Comparison of ENCODE assay signal across 20 cellular contexts in the genomic region with DNA sequence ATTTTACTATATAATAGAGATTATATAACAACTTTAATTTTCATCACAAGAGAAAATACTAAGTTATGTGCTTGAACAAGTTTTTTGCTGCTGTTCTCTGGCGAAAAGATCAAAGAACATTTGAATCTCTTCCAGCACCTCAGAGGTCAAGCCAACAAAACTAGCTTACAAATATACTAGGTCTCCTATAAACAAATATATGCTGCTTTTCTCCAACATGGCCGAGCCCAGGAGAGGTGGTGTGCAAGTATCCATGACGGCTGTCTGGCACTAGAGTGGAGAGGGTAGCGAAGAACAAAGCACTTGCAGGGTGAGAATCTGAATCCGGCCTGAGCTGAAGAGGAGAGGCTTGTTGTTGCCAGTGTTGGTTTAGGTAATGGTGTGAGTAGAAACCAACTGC. TPM values are rescaled to one million over a fixed set of nuclear protein-coding genes. Genes with fewer than 3 reads are reported as not detected.
"Had no signal": no experiment of that assay in that cellular context is flagged by ENCODE, and none has a peak within 500 bp of the region (broad histone marks: within the 10 kb centered on the region; RNA-seq: fewer than 3 reads in every experiment).

No MANE protein-coding gene starts in this region.

- H3K79me2 ChIP-seq: parathyroid adenoma had no signal

- H3K4me3 ChIP-seq: gastrocnemius medialis, heart left ventricle, tibial nerve, vagina had no signal

- H3K27ac ChIP-seq: epithelial cell of prostate, gastrocnemius medialis, parathyroid adenoma, tibial nerve, vagina had no signal

- H3K36me3 Mint-ChIP-seq: activated naive CD8-positive, alpha-beta T cell treated with anti-CD3 and anti-CD28 coated beads, Interleukin-2, amount 10 ng/mL, durations not matched to agents 7 days and 5 days; naive B cell; stimulated activated memory B cell treated with anti-CD40 and anti-IgM and Interleukin-4, amounts not matched to agents 10 μg/mL and 1 μg/mL and 100 μg/mL, for 72 hours had no signal

- H3K4me1 ChIP-seq: parathyroid adenoma had no signal

- H3K4me3 Mint-ChIP-seq: activated CD4-positive, alpha-beta T cell treated with anti-CD3 and anti-CD28 coated beads, Interleukin-2, amount 10 ng/mL, durations not matched to agents 7 days and 5 days; activated naive CD8-positive, alpha-beta T cell treated with anti-CD3 and anti-CD28 coated beads, Interleukin-2, amount 10 ng/mL, durations not matched to agents 7 days and 5 days; activated T-helper 1 cell treated with anti-CD3 and anti-CD28 coated beads, Interleukin-12 subunit alpha, Interleukin-12 subunit beta, Interleukin-2, Interleukin-4 antibody, amounts not matched to agents 30 ng/mL and 10 ng/mL and 1 ng/mL, durations not matched to agents 14 hours and 24 hours and 36 hours; effector memory CD8-positive, alpha-beta T cell; naive B cell; stimulated activated memory B cell treated with anti-CD40 and anti-IgM and Interleukin-4, amounts not matched to agents 10 μg/mL and 1 μg/mL and 100 μg/mL, for 72 hours had no signal

- ATAC-seq: effector memory CD8-positive, alpha-beta T cell; gastrocnemius medialis; stimulated activated memory B cell treated with anti-CD40 and anti-IgM and Interleukin-4, amounts not matched to agents 10 μg/mL and 1 μg/mL and 100 μg/mL, for 72 hours had no signal

- H3K27me3 Mint-ChIP-seq: stimulated activated memory B cell treated with anti-CD40 and anti-IgM and Interleukin-4, amounts not matched to agents 10 μg/mL and 1 μg/mL and 100 μg/mL, for 72 hours had no signal

- DNase-seq: activated CD4-positive, alpha-beta T cell treated with anti-CD3 and anti-CD28 coated beads, Interleukin-2, amount 10 ng/mL, durations not matched to agents 7 days and 5 days; activated CD8-positive, alpha-beta memory T cell treated with anti-CD3 and anti-CD28 coated beads for 24 hours; activated naive CD4-positive, alpha-beta T cell; activated naive CD8-positive, alpha-beta T cell treated with anti-CD3 and anti-CD28 coated beads, Interleukin-2, amount 10 ng/mL, durations not matched to agents 7 days and 5 days; cerebellar nuclear complex; effector memory CD8-positive, alpha-beta T cell; gastrocnemius medialis; heart left ventricle; left colon; mammary epithelial cell; naive B cell; retina; T-helper 2 cell had no signal

- H3K4me1 Mint-ChIP-seq: activated CD4-positive, alpha-beta T cell treated with anti-CD3 and anti-CD28 coated beads, Interleukin-2, amount 10 ng/mL, durations not matched to agents 7 days and 5 days; activated naive CD8-positive, alpha-beta T cell treated with anti-CD3 and anti-CD28 coated beads, Interleukin-2, amount 10 ng/mL, durations not matched to agents 7 days and 5 days; naive B cell; stimulated activated memory B cell treated with anti-CD40 and anti-IgM and Interleukin-4, amounts not matched to agents 10 μg/mL and 1 μg/mL and 100 μg/mL, for 72 hours had no signal

- H3K9me3 ChIP-seq: gastrocnemius medialis, heart left ventricle, tibial nerve, vagina had no signal

- H3K9ac ChIP-seq: parathyroid adenoma had no signal

- H3K9me3 Mint-ChIP-seq: activated CD4-positive, alpha-beta T cell treated with anti-CD3 and anti-CD28 coated beads, Interleukin-2, amount 10 ng/mL, durations not matched to agents 7 days and 5 days; activated naive CD8-positive, alpha-beta T cell treated with anti-CD3 and anti-CD28 coated beads, Interleukin-2, amount 10 ng/mL, durations not matched to agents 7 days and 5 days; activated T-helper 1 cell treated with anti-CD3 and anti-CD28 coated beads, Interleukin-12 subunit alpha, Interleukin-12 subunit beta, Interleukin-2, Interleukin-4 antibody, amounts not matched to agents 30 ng/mL and 10 ng/mL and 1 ng/mL, durations not matched to agents 14 hours and 24 hours and 36 hours; naive B cell; stimulated activated memory B cell treated with anti-CD40 and anti-IgM and Interleukin-4, amounts not matched to agents 10 μg/mL and 1 μg/mL and 100 μg/mL, for 72 hours had no signal

- H3K27me3 ChIP-seq: gastrocnemius medialis, heart left ventricle, tibial nerve, vagina had no signal

- H2AFZ ChIP-seq: parathyroid adenoma had no signal

- H3K27ac Mint-ChIP-seq: activated CD4-positive, alpha-beta T cell treated with anti-CD3 and anti-CD28 coated beads, Interleukin-2, amount 10 ng/mL, durations not matched to agents 7 days and 5 days; activated naive CD8-positive, alpha-beta T cell treated with anti-CD3 and anti-CD28 coated beads, Interleukin-2, amount 10 ng/mL, durations not matched to agents 7 days and 5 days; activated T-helper 1 cell treated with anti-CD3 and anti-CD28 coated beads, Interleukin-12 subunit alpha, Interleukin-12 subunit beta, Interleukin-2, Interleukin-4 antibody, amounts not matched to agents 30 ng/mL and 10 ng/mL and 1 ng/mL, durations not matched to agents 14 hours and 24 hours and 36 hours; effector memory CD8-positive, alpha-beta T cell; stimulated activated memory B cell treated with anti-CD40 and anti-IgM and Interleukin-4, amounts not matched to agents 10 μg/mL and 1 μg/mL and 100 μg/mL, for 72 hours had no signal

- H3K36me3 ChIP-seq: gastrocnemius medialis, heart left ventricle, tibial nerve, vagina had no signal

RNA-seq across cellular contexts. Expression of gene FMO3, which starts 7.5 kb away (rescaled TPM):
- total RNA-seq: activated CD4-positive, alpha-beta T cell treated with anti-CD3 and anti-CD28 coated beads, Interleukin-2, amount 10 ng/mL, durations not matched to agents 7 days and 5 days; activated naive CD8-positive, alpha-beta T cell treated with anti-CD3 and anti-CD28 coated beads, Interleukin-2, amount 10 ng/mL, durations not matched to agents 7 days and 5 days; activated T-helper 1 cell treated with anti-CD3 and anti-CD28 coated beads, Interleukin-12 subunit alpha, Interleukin-12 subunit beta, Interleukin-2, Interleukin-4 antibody, amounts not matched to agents 30 ng/mL and 10 ng/mL and 1 ng/mL, durations not matched to agents 14 hours and 24 hours and 36 hours; mammary epithelial cell; mononuclear cell had no signal
